ENCODE assay signal across 8 cellular contexts in the genomic region with DNA sequence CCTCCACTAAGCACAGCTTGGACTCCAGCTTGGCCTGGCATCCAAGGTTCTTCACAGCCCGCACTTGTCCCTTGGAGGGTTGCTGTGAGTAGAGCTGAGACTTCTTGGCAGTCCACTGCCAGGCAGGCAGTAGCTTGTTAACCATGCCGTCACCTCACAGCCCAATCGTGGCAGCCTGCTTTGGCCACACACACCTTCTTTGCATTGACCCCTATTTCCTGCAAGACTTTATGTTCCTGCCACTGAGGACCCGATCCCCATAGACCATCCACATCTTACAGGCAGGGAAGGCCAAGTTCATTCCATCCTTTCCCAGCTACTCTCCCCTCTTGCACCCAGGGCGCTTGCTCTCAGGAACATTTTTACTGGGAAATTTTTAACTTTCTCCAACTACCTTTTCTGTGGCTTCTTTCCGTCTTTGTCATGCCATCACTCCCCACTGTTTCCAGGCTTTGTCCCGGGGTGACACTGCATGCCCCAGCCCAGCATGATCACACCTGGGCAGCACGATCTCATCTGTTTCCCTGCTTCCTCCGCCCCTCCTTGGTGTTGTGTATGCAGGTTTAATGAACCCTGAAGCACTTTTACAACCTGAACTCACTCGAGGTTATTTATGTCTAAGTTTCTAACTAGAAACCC. TPM values are rescaled to one million over a fixed set of nuclear protein-coding genes. Genes with fewer than 3 reads are reported as not detected.
DNase-seq lines count a peak whose midpoint lies in the region; ATAC-seq and TF ChIP-seq lines count a peak whose summit lies in the region.

No MANE protein-coding gene starts in this region.

- no peaks in the 10 kb centered on the region for H3K27me3 ChIP-seq in adipocyte (replicated peaks; ENCODE audit: control insufficient read depth, insufficient read depth, low read length)
- no peaks in the 10 kb centered on the region for H3K27me3 ChIP-seq in mesenchymal stem cell (ENCODE audit: control insufficient read depth in 1 of 2, insufficient read depth in 1 of 2, low read length in 2 of 2)

- H3K14ac ChIP-seq in mesenchymal stem cell (ENCODE audit: low read length in 2 of 2) = no peak overlapping the region

- H3K36me3 ChIP-seq in adipocyte (ENCODE audit: control insufficient read depth, insufficient read depth, low read length, severe bottlenecking) = peaks cover 43% of the 10 kb centered on the region
- peaks cover 46 to 64% of the 10 kb centered on the region in 2 experiments for H3K36me3 ChIP-seq in mesenchymal stem cell (ENCODE audit: control insufficient read depth in 1 of 2, insufficient read depth in 2 of 2, low read depth in 1 of 2, low read length in 2 of 2)

- H3K4me1 ChIP-seq in adipocyte (ENCODE audit: control insufficient read depth, insufficient read depth, low read length) = peaks cover 45% of the 10 kb centered on the region
- H3K4me1 ChIP-seq in mesenchymal stem cell (ENCODE audit: control insufficient read depth, insufficient read depth, low read depth, low read length) = peaks cover 58% of the 10 kb centered on the region

- no peak overlapping the region for H3K23ac ChIP-seq in mesenchymal stem cell (ENCODE audit: low read length in 2 of 2)

- WGBS in mesenchymal stem cell = 69% methylated on average over 10 of the region's 10 CpGs

- peaks cover 12% of the 10 kb centered on the region for H3K79me1 ChIP-seq in mesenchymal stem cell (replicated peaks; ENCODE audit: low read length, poor library complexity, severe bottlenecking)

- H3K4ac ChIP-seq in mesenchymal stem cell (ENCODE audit: low read depth in 1 of 2, low read length in 2 of 2) = no peak overlapping the region

- no peaks in the 10 kb centered on the region for H3K9me3 ChIP-seq in adipocyte (ENCODE audit: control insufficient read depth, low read length)
- H3K9me3 ChIP-seq in mesenchymal stem cell (ENCODE audit: control insufficient read depth, low read length) = no peaks in the 10 kb centered on the region

- H2BK5ac ChIP-seq in mesenchymal stem cell (ENCODE audit: low read depth, low read length, poor library complexity, severe bottlenecking) = no peak overlapping the region

- DNase-seq in 8988T (peak; percentile 43), adipocyte (ENCODE audit: low read depth) (no peak), mesenchymal stem cell (no peak)
- DNase-seq in stimulated activated CD4-positive, alpha-beta T cell treated with anti-CD3 and anti-CD28 coated beads, Interleukin-4, amount 100 ng/mL, for 1 hour = no peak

- peak overlapping the region in 1 of 2 experiments; percentile 6 for H3K18ac ChIP-seq in mesenchymal stem cell (ENCODE audit: low read depth in 1 of 2, low read length in 2 of 2)

- ATAC-seq in HG03039 (IDR thresholded peaks at IDR 0.05; ENCODE audit: unreplicated experiment) (no peak), HG02938 (IDR thresholded peaks at IDR 0.05; ENCODE audit: unreplicated experiment) (no peak), HG02642 (IDR thresholded peaks at IDR 0.05; ENCODE audit: poor library complexity, unreplicated experiment) (no peak)

- no peak overlapping the region for H3K4me2 ChIP-seq in mesenchymal stem cell (ENCODE audit: low read length, poor library complexity, severe bottlenecking)

- H4K91ac ChIP-seq in mesenchymal stem cell (ENCODE audit: low read length) = no peak overlapping the region

- H2AK5ac ChIP-seq in mesenchymal stem cell (ENCODE audit: low read length, severe bottlenecking) = no peak overlapping the region

- TF ChIP-seq POLR2A in GM19193 (IDR thresholded peaks at IDR 0.05; ENCODE audit: extremely low read depth, insufficient read depth, insufficient read length) = peak; percentile 47

- H4K8ac ChIP-seq in mesenchymal stem cell (ENCODE audit: low read length) = no peak overlapping the region

- H3K4me3 ChIP-seq in adipocyte (ENCODE audit: low read length) (no peak overlapping the region), mesenchymal stem cell (ENCODE audit: insufficient read depth in 1 of 2, low read depth in 1 of 2, low read length in 2 of 2) (no peak overlapping the region)

- H2BK12ac ChIP-seq in mesenchymal stem cell (ENCODE audit: low read length in 2 of 2) = no peak overlapping the region

- H3K9ac ChIP-seq in adipocyte (ENCODE audit: low read length) = peak overlapping the region; percentile 25
- peak overlapping the region; percentile 19 for H3K9ac ChIP-seq in mesenchymal stem cell (ENCODE audit: low read length)

- H2BK15ac ChIP-seq in mesenchymal stem cell (ENCODE audit: low read depth, poor library complexity, severe bottlenecking) = no peak overlapping the region

- H2AFZ ChIP-seq in mesenchymal stem cell (ENCODE audit: low read depth, low read length) = no peak overlapping the region

- H3K27ac ChIP-seq in mesenchymal stem cell (ENCODE audit: low read length, poor library complexity, severe bottlenecking) = peak overlapping the region; percentile 93

- H2BK120ac ChIP-seq in mesenchymal stem cell (ENCODE audit: low read depth, low read length) = no peak overlapping the region

RNA-seq across cellular contexts. Expression of a gene that starts 2.6 kb away (rescaled TPM):
- polyA plus RNA-seq in mesenchymal stem cell (2013, experiment 1 of 2) = 0.18 TPM
- 0.21 TPM for polyA plus RNA-seq in mesenchymal stem cell (2013, experiment 2 of 2)

RNA-seq across cellular contexts. Expression of a gene that starts 15.9 kb away (rescaled TPM):
- polyA plus RNA-seq in mesenchymal stem cell (2013, experiment 1 of 2) = 124 TPM
- polyA plus RNA-seq in mesenchymal stem cell (2013, experiment 2 of 2) = 118 TPM

RNA-seq across cellular contexts. Expression of a gene that starts 18.5 kb away (rescaled TPM):
- polyA plus RNA-seq in mesenchymal stem cell (2013, experiment 1 of 2) = 0.70 TPM
- 1.0 TPM for polyA plus RNA-seq in mesenchymal stem cell (2013, experiment 2 of 2)

RNA-seq across cellular contexts. Expression of a gene that starts 39.4 kb away (rescaled TPM):
- 0.06 TPM for polyA plus RNA-seq in mesenchymal stem cell (2013, experiment 1 of 2)
- polyA plus RNA-seq in mesenchymal stem cell (2013, experiment 2 of 2) = 0.15 TPM

RNA-seq across cellular contexts. Expression of a gene that starts 40.6 kb away (rescaled TPM):
- 12.3 TPM for polyA plus RNA-seq in mesenchymal stem cell (2013, experiment 1 of 2)
- 13.7 TPM for polyA plus RNA-seq in mesenchymal stem cell (2013, experiment 2 of 2)
